Comparison of ENCODE assay signal across 9 cellular contexts in genomic region chr17:50266384-50267073, GRCh38. TPM values are rescaled to one million over a fixed set of nuclear protein-coding genes. Genes with fewer than 3 reads are reported as not detected.
DNase-seq lines count a peak whose midpoint lies in the region; ATAC-seq and TF ChIP-seq lines count a peak whose summit lies in the region.
"Had no signal": no experiment of that assay in that cellular context is flagged by ENCODE, and none has a peak within 500 bp of the region (broad histone marks: within the 10 kb centered on the region; RNA-seq: fewer than 3 reads in every experiment).

No MANE protein-coding gene starts in this region.

- peak overlapping the region; percentile 59 for H3K27ac Mint-ChIP-seq in HFFc6

- no peaks in the 10 kb centered on the region for H3K9me3 Mint-ChIP-seq in HFFc6

- DNase-seq in HFFc6 (peak; percentile 75), amniotic stem cell (lab: John Stamatoyannopoulos, UW) (peak; percentile 45), left colon (peak; percentile 51 to 67), hippocampal formation (lab: John Stamatoyannopoulos, UW) (no peak), substantia nigra (lab: John Stamatoyannopoulos, UW) (no peak)
- DNase-seq in central memory CD4-positive, alpha-beta T cell = no peak

- H3K27ac ChIP-seq in 22Rv1 (no peak overlapping the region), substantia nigra (ENCODE audit: low read depth, low read length, poor library complexity, severe bottlenecking) (no peak overlapping the region)

- peaks cover 88% of the 10 kb centered on the region for H3K4me1 Mint-ChIP-seq in HFFc6 (ENCODE audit: low read depth)

- H3K36me3 Mint-ChIP-seq in HFFc6 (ENCODE audit: low read depth) = no peaks in the 10 kb centered on the region

- H3K27me3 Mint-ChIP-seq in HFFc6 (ENCODE audit: insufficient read depth) = peaks cover 2% of the 10 kb centered on the region; the same call in 1 of the 2 replicates

- H3K4me3 Mint-ChIP-seq in HFFc6 = peak overlapping the region; percentile 12

- peak; percentile 61 for ATAC-seq in left colon
- no peak for ATAC-seq in HG02970 (IDR thresholded peaks at IDR 0.05; ENCODE audit: low FRiP score, unreplicated experiment)

- intact Hi-C loops in left colon (cut with DNase I, micrococcal nuclease) = no loop called here

- TF ChIP-seq CTCF in 22Rv1 (IDR thresholded peaks at IDR 0.05) = peak; percentile 16; the same call in 1 of the 2 replicates
- peak; percentile 36; the same call in 1 of the 2 replicates for TF ChIP-seq CTCF in HFFc6 (IDR thresholded peaks at IDR 0.05)

RNA-seq across cellular contexts. Expression of gene TMEM92, which starts 7.7 kb away (rescaled TPM):
- under 1 TPM in 3 of 6 experiments, not detected in 3; 0.17 to 0.24 (median 0.18) TPM for total RNA-seq in HFFc6 (2021; fragmentation: NEBNext Ultra II Directional; extraction: Animal tissue kit (Norgen Biotek cat#: 25700))
- 1 to 10 TPM; 3.4 to 9.4 TPM for total RNA-seq in left colon
- total RNA-seq: temporal lobe had no signal

Comparison
In these comparisons a context has a peak if more than half of its experiments do, and no peak if none do; other contexts are left out.
1. DNase-seq: peak in HFFc6 (single experiment), amniotic stem cell (single experiment) and left colon (2 of 2); none in hippocampal formation (0 of 2), substantia nigra (0 of 49) and central memory CD4-positive, alpha-beta T cell (single experiment).